1 cellular context compared by ENCODE assay signal in the genomic region with DNA sequence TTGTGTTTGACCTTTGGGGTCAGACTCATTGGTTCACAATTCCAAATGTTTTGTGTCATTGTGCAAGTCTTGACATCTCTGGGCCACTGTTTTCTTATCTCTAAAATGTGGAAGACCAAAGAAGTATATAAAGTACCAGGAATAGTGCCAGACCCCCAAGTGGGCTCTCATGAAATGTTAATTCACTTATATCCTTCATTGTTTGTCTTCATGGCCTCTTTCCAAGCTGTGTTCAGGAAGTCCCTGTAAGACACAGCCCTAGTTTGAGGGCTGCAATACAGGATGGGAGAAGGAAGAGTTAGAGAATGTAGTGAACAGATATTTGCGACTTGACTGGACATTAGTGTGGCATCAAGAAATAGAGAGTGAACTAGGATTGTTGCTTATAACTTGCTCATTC.
TF ChIP-seq lines count a peak whose summit lies in the region.

No MANE protein-coding gene starts in this region.

TF ChIP-seq in SK-N-SH, 30 proteins besides CTCF, POLR2A, EP300 and RAD21 (continued from another document):
- TF ChIP-seq YY1 (IDR thresholded peaks at IDR 0.05; ENCODE audit: low read depth) = no peak
